In genomic region chr20:41998539-41999341, GRCh38 we compare ENCODE assay signal across 19 cellular contexts.
A peak's percentile ranks its signal among the peaks of the same experiment; 100 is the strongest.
DNase-seq lines count a peak whose midpoint lies in the region; ATAC-seq, FAIRE-seq and TF ChIP-seq lines count a peak whose summit lies in the region.
"Had no signal": no experiment of that assay in that cellular context is flagged by ENCODE, and none has a peak within 500 bp of the region (broad histone marks: within the 10 kb centered on the region; RNA-seq: fewer than 3 reads in every experiment).

No MANE protein-coding gene starts in this region.

- H3K4me1 ChIP-seq in neuronal stem cell (ENCODE audit: control insufficient read depth in 2 of 2, insufficient read depth in 1 of 2, low read depth in 1 of 2, low read length in 2 of 2) = no peaks in the 10 kb centered on the region
- no peaks in the 10 kb centered on the region for H3K4me1 ChIP-seq in neural progenitor cell
- H3K4me1 ChIP-seq: A549, BE2C, HAP-1 had no signal

- no peak overlapping the region for H3K4ac ChIP-seq in neuronal stem cell (ENCODE audit: low read length)

- no peaks in the 10 kb centered on the region for H3F3A ChIP-seq in neural progenitor cell (ENCODE audit: low read depth)

- H3K9ac ChIP-seq in neuronal stem cell (ENCODE audit: low read depth, low read length, poor library complexity) (peak overlapping the region; percentile 44), neural progenitor cell (no peak overlapping the region)

- H4K8ac ChIP-seq in neuronal stem cell (ENCODE audit: low read depth, low read length) = peak overlapping the region; percentile 70

- H4K20me1 ChIP-seq in neural progenitor cell (ENCODE audit: low read depth) = no peaks in the 10 kb centered on the region

- H2BK120ac ChIP-seq in neuronal stem cell (ENCODE audit: low read depth, low read length) = no peak overlapping the region

- no CpG with 5 or more reads among the region's 92 CpGs for WGBS in neuronal stem cell (ENCODE audit: extremely low coverage in 2 of 2, insufficient read length in 2 of 2, insufficient replicate concordance in 1 of 2), 2 donors

- peak overlapping the region; percentile 95 for H3K23ac ChIP-seq in neuronal stem cell (ENCODE audit: low read depth, low read length, poor library complexity)

- no peak for TF ChIP-seq CTCF in chondrocyte (IDR thresholded peaks at IDR 0.05)
- no peak for TF ChIP-seq CTCF in neural progenitor cell (IDR thresholded peaks at IDR 0.05)

- H2AFZ ChIP-seq in neuronal stem cell (ENCODE audit: low read length) (no peak overlapping the region), neural progenitor cell (replicated peaks) (no peak overlapping the region)
- H2AFZ ChIP-seq: GM23338 had no signal

- H3K36me3 Mint-ChIP-seq in chondrocyte (ENCODE audit: low read depth) = no peaks in the 10 kb centered on the region
- peaks cover 6% of the 10 kb centered on the region for H3K36me3 Mint-ChIP-seq in neural progenitor cell
- H3K36me3 Mint-ChIP-seq: CD4-positive, alpha-beta memory T cell had no signal

- peak overlapping the region; percentile 68 for H2BK12ac ChIP-seq in neuronal stem cell (ENCODE audit: low read length)

- ATAC-seq in HG03095 (IDR thresholded peaks at IDR 0.05; ENCODE audit: unreplicated experiment) = no peak
- ATAC-seq: A549, GM23338 had no signal

- no peak overlapping the region for H3K4me2 ChIP-seq in neuronal stem cell (ENCODE audit: insufficient read depth, low read length, poor library complexity, severe bottlenecking)
- no peak overlapping the region for H3K4me2 ChIP-seq in neural progenitor cell
- H3K4me2 ChIP-seq: A549, GM23338 had no signal

- H3K36me3 ChIP-seq in H7 (replicated peaks; ENCODE audit: control insufficient read depth, insufficient read depth, low read length) (no peaks in the 10 kb centered on the region), neuronal stem cell (replicated peaks in 1 of 2; ENCODE audit: control insufficient read depth in 2 of 2, insufficient read depth in 2 of 2, low read length in 2 of 2) (no peaks in the 10 kb centered on the region), neural progenitor cell (no peaks in the 10 kb centered on the region)
- H3K36me3 ChIP-seq: BE2C, HAP-1 had no signal

- H3K27me3 Mint-ChIP-seq in chondrocyte (ENCODE audit: low read depth) = no peaks in the 10 kb centered on the region
- peaks cover 5% of the 10 kb centered on the region for H3K27me3 Mint-ChIP-seq in neural progenitor cell (ENCODE audit: insufficient read depth, low read depth)
- H3K27me3 Mint-ChIP-seq: CD4-positive, alpha-beta memory T cell had no signal

- peak; percentile 16 for DNase-seq in H7
- DNase-seq in HTR-8/SVneo (ENCODE audit: insufficient read length, low spot score) = no peak
- peak; percentile 93 for DNase-seq in chondrocyte (ENCODE audit: low spot score)
- no peak for DNase-seq in neuronal stem cell (ENCODE audit: low spot score)
- no peak for DNase-seq in UCSD-AML1 (lab: John Stamatoyannopoulos, UW; ENCODE audit: unreplicated experiment)
- DNase-seq in neural progenitor cell (ENCODE audit: low spot score) = no peak
- DNase-seq: BE2C; CD4-positive, alpha-beta memory T cell; DMS153; DMS79 treated with DMSO at 0.1 percent for 48 hours; EL; HFFc6; KG1 had no signal

- no peak overlapping the region for H2BK5ac ChIP-seq in neuronal stem cell (ENCODE audit: low read length)

- H3K4me3 Mint-ChIP-seq in chondrocyte (ENCODE audit: unreplicated experiment) (no peak overlapping the region), neural progenitor cell (no peak overlapping the region)
- H3K4me3 Mint-ChIP-seq: CD4-positive, alpha-beta memory T cell; GM23338; HFFc6 had no signal

- H3K9me3 ChIP-seq in neuronal stem cell (replicated peaks in 1 of 2; ENCODE audit: control insufficient read depth in 2 of 2, insufficient read depth in 1 of 2, low read depth in 1 of 2, low read length in 2 of 2) (no peaks in the 10 kb centered on the region), neural progenitor cell (ENCODE audit: low read depth) (no peaks in the 10 kb centered on the region)
- H3K9me3 ChIP-seq: A549, HAP-1 had no signal

- peak overlapping the region; percentile 21 for H3K14ac ChIP-seq in neuronal stem cell (ENCODE audit: low read length)

- H3K79me2 ChIP-seq in neural progenitor cell (ENCODE audit: low read depth) = no peaks in the 10 kb centered on the region

- H3K4me3 ChIP-seq in H7 (ENCODE audit: insufficient read depth, low read depth, low read length) = no peak overlapping the region
- H3K4me3 ChIP-seq in neuronal stem cell (ENCODE audit: low read length in 2 of 2) = peak overlapping the region in 1 of 2 donors; percentile 3
- H3K4me3 ChIP-seq in neural progenitor cell = no peak overlapping the region
- H3K4me3 ChIP-seq: A549, GM23338, HAP-1 had no signal

- no peaks in the 10 kb centered on the region for H3K79me1 ChIP-seq in neuronal stem cell (ENCODE audit: low read depth, low read length)

- H3K27me3 ChIP-seq in H7 (ENCODE audit: control insufficient read depth, insufficient read depth, low read length) (no peaks in the 10 kb centered on the region), neuronal stem cell (ENCODE audit: control insufficient read depth in 3 of 3, insufficient read depth in 3 of 3, low read depth in 1 of 3, low read length in 3 of 3) (no peaks in the 10 kb centered on the region), neural progenitor cell (no peaks in the 10 kb centered on the region)
- H3K27me3 ChIP-seq: BE2C had no signal

- peak overlapping the region; percentile 63 for H2AK5ac ChIP-seq in neuronal stem cell (ENCODE audit: low read depth, low read length)

- H3K18ac ChIP-seq in neuronal stem cell (ENCODE audit: low read length) = peak overlapping the region; percentile 28

- peaks cover 15% of the 10 kb centered on the region for H3K9me3 Mint-ChIP-seq in chondrocyte (ENCODE audit: low read depth)
- H3K9me3 Mint-ChIP-seq in neural progenitor cell = peaks cover 7% of the 10 kb centered on the region

- no peak overlapping the region for H4K91ac ChIP-seq in neuronal stem cell (ENCODE audit: low read depth, low read length, poor library complexity)

- FAIRE-seq in HTR-8/SVneo (lab: Jason Lieb, UNC) = peak; percentile 49
- FAIRE-seq: A549, G401.6 had no signal

- H3K27ac Mint-ChIP-seq in chondrocyte (ENCODE audit: unreplicated experiment) (no peak overlapping the region), neural progenitor cell (no peak overlapping the region)
- H3K27ac Mint-ChIP-seq: CD4-positive, alpha-beta memory T cell; GM23338; HFFc6 had no signal

- no peak overlapping the region for H2BK15ac ChIP-seq in neuronal stem cell (ENCODE audit: low read length)

- H3K4me1 Mint-ChIP-seq in chondrocyte (ENCODE audit: low read depth) = no peaks in the 10 kb centered on the region
- H3K4me1 Mint-ChIP-seq in neural progenitor cell = no peaks in the 10 kb centered on the region
- H3K4me1 Mint-ChIP-seq: CD4-positive, alpha-beta memory T cell; GM23338 had no signal

- H3K27ac ChIP-seq in neuronal stem cell (replicated peaks; ENCODE audit: low read length) (no peak overlapping the region), neural progenitor cell (no peak overlapping the region)
- H3K27ac ChIP-seq: A549, C4-2B had no signal

Comparison
In these comparisons a context has a peak if more than half of its experiments do, and no peak if none do; other contexts are left out.
1. DNase-seq: peak in H7 (single experiment) and chondrocyte (single experiment); none in HTR-8/SVneo (single experiment), neuronal stem cell (single experiment), UCSD-AML1 (single experiment) and neural progenitor cell (single experiment).